ENCODE assay signal across 10 cellular contexts in genomic region chr12:11892065-11892391, GRCh38.
DNase-seq lines count a peak whose midpoint lies in the region; ATAC-seq and TF ChIP-seq lines count a peak whose summit lies in the region.
"Had no signal": no experiment of that assay in that cellular context is flagged by ENCODE, and none has a peak within 500 bp of the region (broad histone marks: within the 10 kb centered on the region; RNA-seq: fewer than 3 reads in every experiment).

No MANE protein-coding gene starts in this region.

- H3K27me3 ChIP-seq in ascending aorta (no peaks in the 10 kb centered on the region), gastrocnemius medialis (no peaks in the 10 kb centered on the region)

- H3K9me3 ChIP-seq in ascending aorta = no peaks in the 10 kb centered on the region
- H3K9me3 ChIP-seq in gastrocnemius medialis = no peaks in the 10 kb centered on the region

- TF ChIP-seq POLR2A in gastrocnemius medialis (IDR thresholded peaks at IDR 0.05) (no peak), erythroblast (IDR thresholded peaks at IDR 0.05; ENCODE audit: low read length) (no peak)

- H3K4me3 ChIP-seq in GM12864 (ENCODE audit: low read depth, low read length) = no peak overlapping the region
- H3K4me3 ChIP-seq in ascending aorta = no peak overlapping the region
- H3K4me3 ChIP-seq in fibroblast of the aortic adventitia (ENCODE audit: low read depth, low read length) = no peak overlapping the region
- no peak overlapping the region for H3K4me3 ChIP-seq in gastrocnemius medialis

- in situ Hi-C loops in gastrocnemius medialis (cut with MboI; ENCODE audit: low sequenced_read_pairs in 4 of 4) = loop anchor here in 1 of 4 donors (25.0 kb wide), 1 partner anchor 95 kb away; no protein-coding TSS in a partner anchor

- H3K4me1 ChIP-seq in ascending aorta = peaks cover 15 to 21% of the 10 kb centered on the region in 2 donors
- H3K4me1 ChIP-seq in gastrocnemius medialis = no peaks in the 10 kb centered on the region

- TF ChIP-seq CTCF in GM12864 (IDR thresholded peaks at IDR 0.05; ENCODE audit: low read depth, low read length, missing control alignments) (peak; percentile 2), ascending aorta (IDR thresholded peaks at IDR 0.05) (peak in 2 of 3 experiments; percentile 25 to 33), fibroblast of the aortic adventitia (IDR thresholded peaks at IDR 0.05; ENCODE audit: insufficient read depth, low read length) (peak; percentile 47), gastrocnemius medialis (IDR thresholded peaks at IDR 0.05 in 4 of 5, conservative IDR thresholded peaks at IDR 0.05 in 1 of 5) (peak in 3 of 5 experiments; percentile 23 to 49 (median 48))

- no peak for DNase-seq in GM12864 (ENCODE audit: low read depth)
- DNase-seq in ascending aorta (ENCODE audit: low spot score in 2 of 2) = no peak
- DNase-seq in fibroblast of the aortic adventitia (ENCODE audit: low read depth) = peak; percentile 22
- DNase-seq in gastrocnemius medialis = no peak
- DNase-seq in erythroblast (lab: John Stamatoyannopoulos, UW) = no peak
- DNase-seq: activated CD4-positive, alpha-beta memory T cell treated with anti-CD3 and anti-CD28 coated beads, Interleukin-2, amount 10 ng/mL, durations not matched to agents 7 days and 5 days; activated naive CD4-positive, alpha-beta T cell treated with anti-CD3 and anti-CD28 coated beads for 36 hours; T-helper 2 cell had no signal

- ATAC-seq in gastrocnemius medialis (no peak), HG03469 (IDR thresholded peaks at IDR 0.05; ENCODE audit: unreplicated experiment) (no peak), GM18517 (IDR thresholded peaks at IDR 0.05; ENCODE audit: unreplicated experiment) (no peak)

- H3K36me3 ChIP-seq in ascending aorta = peaks cover 16 to 39% of the 10 kb centered on the region in 2 donors
- peaks cover 0 to 7% of the 10 kb centered on the region in 2 donors for H3K36me3 ChIP-seq in gastrocnemius medialis

- peak overlapping the region; percentile 69 to 73 for H3K27ac ChIP-seq in ascending aorta
- H3K27ac ChIP-seq in gastrocnemius medialis = no peak overlapping the region

- intact Hi-C loops in ascending aorta (cut with DNase I) (loop anchor here (5.0 kb wide), 1 partner anchor 310 kb away; no protein-coding TSS in a partner anchor), gastrocnemius medialis (cut with DNase I; ENCODE audit: low total_unique reads) (loop anchor here (2.0 to 10.0 kb wide), 3 partner anchors 143 to 311 kb away; no protein-coding TSS in a partner anchor)

Comparison
In these comparisons a context has a peak if more than half of its experiments do, and no peak if none do; other contexts are left out.
1. H3K27ac ChIP-seq: peak in ascending aorta (2 of 2); none in gastrocnemius medialis (0 of 4).
2. Peak in every context shown above with its lines, with median percentiles within 50 percentile points of each other: CTCF ChIP-seq.